1 cellular context compared by ENCODE assay signal in the genomic region with DNA sequence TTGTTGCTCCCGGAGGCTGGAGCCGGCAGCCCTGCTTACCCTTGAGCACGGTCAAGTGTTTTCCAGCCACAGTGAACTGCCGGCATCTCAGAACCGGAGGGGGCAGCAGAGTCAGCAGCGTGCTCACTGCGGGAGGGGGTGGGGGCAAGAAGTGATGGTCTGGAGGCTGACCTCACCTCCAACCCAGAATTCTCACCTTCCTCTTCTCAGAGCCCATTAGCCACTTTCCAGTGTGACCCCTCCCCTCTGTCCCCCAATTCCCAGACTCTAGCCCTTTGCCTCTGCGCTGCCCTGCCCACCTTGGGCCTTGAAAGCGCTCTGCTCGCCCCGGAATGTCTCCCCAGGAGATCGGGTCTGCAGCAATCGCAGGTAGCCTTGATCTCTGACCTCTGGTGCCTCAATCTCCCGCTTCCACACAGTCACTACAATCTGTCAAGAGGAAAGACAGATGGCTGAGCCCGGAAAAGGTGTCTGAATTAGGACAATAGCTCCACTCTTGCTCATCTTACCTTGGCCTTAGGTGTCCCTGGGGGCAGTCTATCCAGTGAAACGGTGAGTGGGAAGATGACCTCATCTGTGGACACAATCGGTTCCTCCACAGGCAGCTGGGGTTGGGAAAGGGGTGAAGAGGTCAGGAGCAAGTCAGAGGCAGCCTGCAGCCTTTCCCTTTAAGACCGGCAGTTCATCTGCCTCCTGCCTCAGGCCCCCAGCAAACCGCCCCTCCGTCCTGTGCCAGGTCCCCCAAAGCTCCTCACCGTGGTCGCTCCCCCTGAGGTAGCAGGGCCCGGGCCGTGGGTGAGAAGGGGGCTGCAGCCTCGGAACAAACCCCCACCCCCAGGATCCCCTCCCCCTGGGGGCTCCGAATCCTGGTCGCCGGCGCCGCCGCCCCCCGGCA.
TF ChIP-seq lines count a peak whose summit lies in the region.

No MANE protein-coding gene starts in this region.

TF ChIP-seq in K562, 482 proteins besides CTCF, POLR2A, EP300 and RAD21 (continued from another document and continues in another):
- TF ChIP-seq, protein P1, sequence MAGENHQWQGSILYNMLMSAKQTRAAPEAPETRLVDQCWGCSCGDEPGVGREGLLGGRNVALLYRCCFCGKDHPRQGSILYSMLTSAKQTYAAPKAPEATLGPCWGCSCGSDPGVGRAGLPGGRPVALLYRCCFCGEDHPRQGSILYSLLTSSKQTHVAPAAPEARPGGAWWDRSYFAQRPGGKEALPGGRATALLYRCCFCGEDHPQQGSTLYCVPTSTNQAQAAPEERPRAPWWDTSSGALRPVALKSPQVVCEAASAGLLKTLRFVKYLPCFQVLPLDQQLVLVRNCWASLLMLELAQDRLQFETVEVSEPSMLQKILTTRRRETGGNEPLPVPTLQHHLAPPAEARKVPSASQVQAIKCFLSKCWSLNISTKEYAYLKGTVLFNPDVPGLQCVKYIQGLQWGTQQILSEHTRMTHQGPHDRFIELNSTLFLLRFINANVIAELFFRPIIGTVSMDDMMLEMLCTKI (IDR thresholded peaks at IDR 0.05; ENCODE audit: partially characterized antibody) = no peak
- TF ChIP-seq ZNF212 (CRISPR knock-in tag; IDR thresholded peaks at IDR 0.05) (no peak), ZFP30 (CRISPR knock-in tag; IDR thresholded peaks at IDR 0.05; ENCODE audit: borderline replicate concordance) (no peak), TCF3 (CRISPR knock-in tag; IDR thresholded peaks at IDR 0.05) (peak; percentile 74), C11orf30 (IDR thresholded peaks at IDR 0.05; ENCODE audit: low read depth) (no peak), CREBBP (IDR thresholded peaks at IDR 0.05; ENCODE audit: low read depth, low read length) (no peak), TARDBP (IDR thresholded peaks at IDR 0.05) (0 out of 2 replicates have a peak, but pooled peaks have one; percentile 73), LARP7 (IDR thresholded peaks at IDR 0.05) (no peak), ZNF512 (tag; IDR thresholded peaks at IDR 0.05) (no peak), USF2 (CRISPR knock-in tag; IDR thresholded peaks at IDR 0.05) (no peak), HCFC1 (IDR thresholded peaks at IDR 0.05; ENCODE audit: low read depth, low read length) (peak; percentile 37; the same call in 1 of the 2 replicates), BRD9 (IDR thresholded peaks at IDR 0.05; ENCODE audit: low read depth, partially characterized antibody) (no peak), RBM15 (IDR thresholded peaks at IDR 0.05; ENCODE audit: insufficient read depth, low read length) (no peak), BRF1 (IDR thresholded peaks at IDR 0.05; ENCODE audit: borderline replicate concordance, extremely low read depth, insufficient read length) (no peak), ZNF586 (CRISPR knock-in tag; conservative IDR thresholded peaks at IDR 0.05) (no peak), NELFE (IDR thresholded peaks at IDR 0.05; ENCODE audit: insufficient read depth, insufficient read length) (no peak), SMARCE1 (IDR thresholded peaks at IDR 0.05) (peak; percentile 69; the same call in 1 of the 2 replicates), FOXA3 (CRISPR knock-in tag; conservative IDR thresholded peaks at IDR 0.05 in 1 of 2, IDR thresholded peaks at IDR 0.05 in 1 of 2) (no peak), DNMT1 (IDR thresholded peaks at IDR 0.05) (no peak), KLF10 (CRISPR knock-in tag; IDR thresholded peaks at IDR 0.05) (no peak), HDAC2 (IDR thresholded peaks at IDR 0.05) (no peak; the same call in 1 of the 2 replicates), ZNF146 (CRISPR knock-in tag; IDR thresholded peaks at IDR 0.05; ENCODE audit: unreplicated experiment) (no peak), SAFB2 (IDR thresholded peaks at IDR 0.05; ENCODE audit: borderline replicate concordance, low read depth, low read length, severe bottlenecking) (no peak), NFRKB (IDR thresholded peaks at IDR 0.05; ENCODE audit: low read depth) (no peak), ZNF197 (CRISPR knock-in tag; IDR thresholded peaks at IDR 0.05; ENCODE audit: low read depth) (no peak), FOXJ3 (CRISPR knock-in tag; IDR thresholded peaks at IDR 0.05) (no peak), PRDM10 (IDR thresholded peaks at IDR 0.05; ENCODE audit: partially characterized antibody) (peak; percentile 23), ZBTB26 (CRISPR knock-in tag; IDR thresholded peaks at IDR 0.05) (no peak), ARID1B (IDR thresholded peaks at IDR 0.05) (peak; percentile 77), ZBED1 (IDR thresholded peaks at IDR 0.05) (no peak), KDM2B (CRISPR knock-in tag; IDR thresholded peaks at IDR 0.05) (no peak), ZNF77 (CRISPR knock-in tag; IDR thresholded peaks at IDR 0.05) (no peak), YBX1 (IDR thresholded peaks at IDR 0.05) (no peak), L3MBTL2 (IDR thresholded peaks at IDR 0.05) (no peak)
- TF ChIP-seq, protein P2, sequence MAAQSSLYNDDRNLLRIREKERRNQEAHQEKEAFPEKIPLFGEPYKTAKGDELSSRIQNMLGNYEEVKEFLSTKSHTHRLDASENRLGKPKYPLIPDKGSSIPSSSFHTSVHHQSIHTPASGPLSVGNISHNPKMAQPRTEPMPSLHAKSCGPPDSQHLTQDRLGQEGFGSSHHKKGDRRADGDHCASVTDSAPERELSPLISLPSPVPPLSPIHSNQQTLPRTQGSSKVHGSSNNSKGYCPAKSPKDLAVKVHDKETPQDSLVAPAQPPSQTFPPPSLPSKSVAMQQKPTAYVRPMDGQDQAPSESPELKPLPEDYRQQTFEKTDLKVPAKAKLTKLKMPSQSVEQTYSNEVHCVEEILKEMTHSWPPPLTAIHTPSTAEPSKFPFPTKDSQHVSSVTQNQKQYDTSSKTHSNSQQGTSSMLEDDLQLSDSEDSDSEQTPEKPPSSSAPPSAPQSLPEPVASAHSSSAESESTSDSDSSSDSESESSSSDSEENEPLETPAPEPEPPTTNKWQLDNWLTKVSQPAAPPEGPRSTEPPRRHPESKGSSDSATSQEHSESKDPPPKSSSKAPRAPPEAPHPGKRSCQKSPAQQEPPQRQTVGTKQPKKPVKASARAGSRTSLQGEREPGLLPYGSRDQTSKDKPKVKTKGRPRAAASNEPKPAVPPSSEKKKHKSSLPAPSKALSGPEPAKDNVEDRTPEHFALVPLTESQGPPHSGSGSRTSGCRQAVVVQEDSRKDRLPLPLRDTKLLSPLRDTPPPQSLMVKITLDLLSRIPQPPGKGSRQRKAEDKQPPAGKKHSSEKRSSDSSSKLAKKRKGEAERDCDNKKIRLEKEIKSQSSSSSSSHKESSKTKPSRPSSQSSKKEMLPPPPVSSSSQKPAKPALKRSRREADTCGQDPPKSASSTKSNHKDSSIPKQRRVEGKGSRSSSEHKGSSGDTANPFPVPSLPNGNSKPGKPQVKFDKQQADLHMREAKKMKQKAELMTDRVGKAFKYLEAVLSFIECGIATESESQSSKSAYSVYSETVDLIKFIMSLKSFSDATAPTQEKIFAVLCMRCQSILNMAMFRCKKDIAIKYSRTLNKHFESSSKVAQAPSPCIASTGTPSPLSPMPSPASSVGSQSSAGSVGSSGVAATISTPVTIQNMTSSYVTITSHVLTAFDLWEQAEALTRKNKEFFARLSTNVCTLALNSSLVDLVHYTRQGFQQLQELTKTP (IDR thresholded peaks at IDR 0.05; ENCODE audit: low read depth in 1 of 2, partially characterized antibody in 2 of 2) = peak in 1 of 2 experiments; percentile 48
- TF ChIP-seq, protein P3, sequence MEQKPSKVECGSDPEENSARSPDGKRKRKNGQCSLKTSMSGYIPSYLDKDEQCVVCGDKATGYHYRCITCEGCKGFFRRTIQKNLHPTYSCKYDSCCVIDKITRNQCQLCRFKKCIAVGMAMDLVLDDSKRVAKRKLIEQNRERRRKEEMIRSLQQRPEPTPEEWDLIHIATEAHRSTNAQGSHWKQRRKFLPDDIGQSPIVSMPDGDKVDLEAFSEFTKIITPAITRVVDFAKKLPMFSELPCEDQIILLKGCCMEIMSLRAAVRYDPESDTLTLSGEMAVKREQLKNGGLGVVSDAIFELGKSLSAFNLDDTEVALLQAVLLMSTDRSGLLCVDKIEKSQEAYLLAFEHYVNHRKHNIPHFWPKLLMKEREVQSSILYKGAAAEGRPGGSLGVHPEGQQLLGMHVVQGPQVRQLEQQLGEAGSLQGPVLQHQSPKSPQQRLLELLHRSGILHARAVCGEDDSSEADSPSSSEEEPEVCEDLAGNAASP (IDR thresholded peaks at IDR 0.05) = no peak
- TF ChIP-seq, protein P4, sequence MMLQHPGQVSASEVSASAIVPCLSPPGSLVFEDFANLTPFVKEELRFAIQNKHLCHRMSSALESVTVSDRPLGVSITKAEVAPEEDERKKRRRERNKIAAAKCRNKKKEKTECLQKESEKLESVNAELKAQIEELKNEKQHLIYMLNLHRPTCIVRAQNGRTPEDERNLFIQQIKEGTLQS (IDR thresholded peaks at IDR 0.05) = peak; percentile 97
- TF ChIP-seq, protein P4 (CRISPR knock-in tag; conservative IDR thresholded peaks at IDR 0.05) = no peak
- TF ChIP-seq, protein P5, sequence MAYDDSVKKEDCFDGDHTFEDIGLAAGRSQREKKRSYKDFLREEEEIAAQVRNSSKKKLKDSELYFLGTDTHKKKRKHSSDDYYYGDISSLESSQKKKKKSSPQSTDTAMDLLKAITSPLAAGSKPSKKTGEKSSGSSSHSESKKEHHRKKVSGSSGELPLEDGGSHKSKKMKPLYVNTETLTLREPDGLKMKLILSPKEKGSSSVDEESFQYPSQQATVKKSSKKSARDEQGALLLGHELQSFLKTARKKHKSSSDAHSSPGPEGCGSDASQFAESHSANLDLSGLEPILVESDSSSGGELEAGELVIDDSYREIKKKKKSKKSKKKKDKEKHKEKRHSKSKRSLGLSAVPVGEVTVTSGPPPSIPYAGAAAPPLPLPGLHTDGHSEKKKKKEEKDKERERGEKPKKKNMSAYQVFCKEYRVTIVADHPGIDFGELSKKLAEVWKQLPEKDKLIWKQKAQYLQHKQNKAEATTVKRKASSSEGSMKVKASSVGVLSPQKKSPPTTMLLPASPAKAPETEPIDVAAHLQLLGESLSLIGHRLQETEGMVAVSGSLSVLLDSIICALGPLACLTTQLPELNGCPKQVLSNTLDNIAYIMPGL (CRISPR knock-in tag; IDR thresholded peaks at IDR 0.05) = no peak
- TF ChIP-seq, protein P6, sequence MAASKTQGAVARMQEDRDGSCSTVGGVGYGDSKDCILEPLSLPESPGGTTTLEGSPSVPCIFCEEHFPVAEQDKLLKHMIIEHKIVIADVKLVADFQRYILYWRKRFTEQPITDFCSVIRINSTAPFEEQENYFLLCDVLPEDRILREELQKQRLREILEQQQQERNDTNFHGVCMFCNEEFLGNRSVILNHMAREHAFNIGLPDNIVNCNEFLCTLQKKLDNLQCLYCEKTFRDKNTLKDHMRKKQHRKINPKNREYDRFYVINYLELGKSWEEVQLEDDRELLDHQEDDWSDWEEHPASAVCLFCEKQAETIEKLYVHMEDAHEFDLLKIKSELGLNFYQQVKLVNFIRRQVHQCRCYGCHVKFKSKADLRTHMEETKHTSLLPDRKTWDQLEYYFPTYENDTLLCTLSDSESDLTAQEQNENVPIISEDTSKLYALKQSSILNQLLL (CRISPR knock-in tag; IDR thresholded peaks at IDR 0.05; ENCODE audit: borderline replicate concordance) = no peak
